Comparison of ENCODE assay signal across 9 cellular contexts in genomic region chr14:55123101-55123500, GRCh38. TPM values are rescaled to one million over a fixed set of nuclear protein-coding genes. Genes with fewer than 3 reads are reported as not detected.
A peak's percentile ranks its signal among the peaks of the same experiment; 100 is the strongest.
DNase-seq lines count a peak whose midpoint lies in the region; ATAC-seq, FAIRE-seq and TF ChIP-seq lines count a peak whose summit lies in the region.
"Had no signal": no experiment of that assay in that cellular context is flagged by ENCODE, and none has a peak within 500 bp of the region (broad histone marks: within the 10 kb centered on the region; RNA-seq: fewer than 3 reads in every experiment).

No MANE protein-coding gene starts in this region.

- H3K4me3 Mint-ChIP-seq in stimulated activated effector memory CD8-positive, alpha-beta T cell treated with anti-CD3 and anti-CD28 coated beads, Interleukin-12 subunit alpha, Interleukin-12 subunit beta, amount 100 ng/mL, for 72 hours, result no peak overlapping the region

- peak; percentile 43 for ATAC-seq in stimulated activated effector memory CD8-positive, alpha-beta T cell treated with anti-CD3 and anti-CD28 coated beads, Interleukin-12 subunit alpha, Interleukin-12 subunit beta, amount 100 ng/mL, for 72 hours
- no peak for ATAC-seq in HG02884 (IDR thresholded peaks at IDR 0.05; ENCODE audit: unreplicated experiment)
- ATAC-seq in GM18519 (IDR thresholded peaks at IDR 0.05; ENCODE audit: low FRiP score, unreplicated experiment), result no peak

- TF ChIP-seq CTCF in right atrium auricular region (IDR thresholded peaks at IDR 0.05), result no peak

- H3K27ac Mint-ChIP-seq in stimulated activated effector memory CD8-positive, alpha-beta T cell treated with anti-CD3 and anti-CD28 coated beads, Interleukin-12 subunit alpha, Interleukin-12 subunit beta, amount 100 ng/mL, for 72 hours, result no peak overlapping the region

- DNase-seq in H54 (ENCODE audit: insufficient read length, low spot score) (peak; percentile 22), amniotic stem cell (lab: John Stamatoyannopoulos, UW) (peak; percentile 43), right atrium auricular region (ENCODE audit: low spot score) (peak; percentile 56), NCI-H345 (lab: John Stamatoyannopoulos, UW) (no peak)
- no peak for DNase-seq in stimulated activated effector memory CD8-positive, alpha-beta T cell treated with anti-CD3 and anti-CD28 coated beads, Interleukin-12 subunit alpha, Interleukin-12 subunit beta, amount 100 ng/mL, for 72 hours (ENCODE audit: low spot score in 2 of 2)
- no peak for DNase-seq in activated T-cell treated with anti-CD3 and anti-CD28 coated beads, Interleukin-2, amount 50 U/mL, for 48 hours
- DNase-seq: activated CD8-positive, alpha-beta memory T cell treated with anti-CD3 and anti-CD28 coated beads, Interleukin-2, amount 50 U/mL, for 4 hours had no signal

- TF ChIP-seq POLR2A in H54 (IDR thresholded peaks at IDR 0.05; ENCODE audit: low read depth, low read length), result no peak

- no peaks in the 10 kb centered on the region for H3K9me3 ChIP-seq in right atrium auricular region

- peak overlapping the region; percentile 58 to 80 for H3K27ac ChIP-seq in right atrium auricular region

- no peaks in the 10 kb centered on the region for H3K36me3 ChIP-seq in right atrium auricular region

- H3K9me3 Mint-ChIP-seq in stimulated activated effector memory CD8-positive, alpha-beta T cell treated with anti-CD3 and anti-CD28 coated beads, Interleukin-12 subunit alpha, Interleukin-12 subunit beta, amount 100 ng/mL, for 72 hours, result no peaks in the 10 kb centered on the region

- no peak for FAIRE-seq in H54 (lab: Jason Lieb, UNC)

- H3K27me3 ChIP-seq in right atrium auricular region, result no peaks in the 10 kb centered on the region

- H3K4me1 ChIP-seq in right atrium auricular region, result peaks cover 0 to 85% of the 10 kb centered on the region in 2 donors

- H3K4me1 Mint-ChIP-seq in stimulated activated effector memory CD8-positive, alpha-beta T cell treated with anti-CD3 and anti-CD28 coated beads, Interleukin-12 subunit alpha, Interleukin-12 subunit beta, amount 100 ng/mL, for 72 hours, result peaks cover 47% of the 10 kb centered on the region

- H3K36me3 Mint-ChIP-seq in stimulated activated effector memory CD8-positive, alpha-beta T cell treated with anti-CD3 and anti-CD28 coated beads, Interleukin-12 subunit alpha, Interleukin-12 subunit beta, amount 100 ng/mL, for 72 hours, result no peaks in the 10 kb centered on the region

- no peak overlapping the region for H3K4me3 ChIP-seq in right atrium auricular region

RNA-seq across cellular contexts. Expression of gene LGALS3, which starts 6.0 kb away (rescaled TPM):
- 100 to 1,000 TPM; 178 to 184 TPM for total RNA-seq in right atrium auricular region

Comparison
In these comparisons a context has a peak if more than half of its experiments do, and no peak if none do; other contexts are left out.
1. DNase-seq: peak in H54 (single experiment), amniotic stem cell (single experiment) and right atrium auricular region (single experiment); none in stimulated activated effector memory CD8-positive, alpha-beta T cell treated with anti-CD3 and anti-CD28 coated beads, Interleukin-12 subunit alpha, Interleukin-12 subunit beta, amount 100 ng/mL, for 72 hours (0 of 2), NCI-H345 (single experiment) and activated T-cell treated with anti-CD3 and anti-CD28 coated beads, Interleukin-2, amount 50 U/mL, for 48 hours (0 of 2).